Comparison of ENCODE assay signal across 8 cellular contexts in genomic region chr18:57915848-57916596, GRCh38.
DNase-seq lines count a peak whose midpoint lies in the region; ATAC-seq and TF ChIP-seq lines count a peak whose summit lies in the region.

No MANE protein-coding gene starts in this region.

- H4K5ac ChIP-seq in H9 (ENCODE audit: insufficient read length, low read depth, low read length) = no peak overlapping the region

- no peaks in the 10 kb centered on the region for H3K4me1 ChIP-seq in H9 (ENCODE audit: insufficient read depth, low read length)
- H3K4me1 ChIP-seq in endodermal cell (ENCODE audit: control insufficient read depth, insufficient read depth, low read length) = no peaks in the 10 kb centered on the region

- WGBS in H9 (ENCODE audit: extremely low coverage, insufficient read length, low lambda C conversion rate) = no CpG with 5 or more reads among the region's 5 CpGs
- 79 to 84% methylated on average over 4 to 5 of the region's 5 CpGs for WGBS in endodermal cell (ENCODE audit: insufficient coverage in 1 of 2, insufficient read length in 1 of 2), 2 experiments

- H3K79me2 ChIP-seq in H9 (ENCODE audit: insufficient read depth, low read length) = no peaks in the 10 kb centered on the region

- H3K4me3 Mint-ChIP-seq in H9 = no peak overlapping the region
- no peak overlapping the region for H3K4me3 Mint-ChIP-seq in endodermal cell

- H4K20me1 ChIP-seq in H9 (ENCODE audit: control insufficient read depth, insufficient read depth, insufficient read length) = no peaks in the 10 kb centered on the region

- H2BK12ac ChIP-seq in H9 (ENCODE audit: insufficient read length, low read depth, low read length) = no peak overlapping the region

- H4K91ac ChIP-seq in H9 (ENCODE audit: insufficient read length, low read depth, low read length) = no peak overlapping the region

- H2BK120ac ChIP-seq in H9 (ENCODE audit: low read depth, low read length, poor library complexity, severe bottlenecking) = no peak overlapping the region

- H3K14ac ChIP-seq in H9 (ENCODE audit: insufficient read depth, low read length) = no peak overlapping the region

- H2AFZ ChIP-seq in H9 (ENCODE audit: low read length) = peak overlapping the region; percentile 10

- H3K27me3 Mint-ChIP-seq in H9 (ENCODE audit: low read depth) (peaks cover 2% of the 10 kb centered on the region), endodermal cell (ENCODE audit: insufficient read depth) (peaks cover 8% of the 10 kb centered on the region)

- H3K23ac ChIP-seq in H9 (ENCODE audit: insufficient read length, low read depth, low read length) = no peak overlapping the region

- H3K4ac ChIP-seq in H9 (ENCODE audit: low read depth, low read length) = no peak overlapping the region

- H3K9me3 Mint-ChIP-seq in H9 (no peaks in the 10 kb centered on the region), endodermal cell (no peaks in the 10 kb centered on the region)

- H3K4me1 Mint-ChIP-seq in H9 (peaks cover 11 to 13% of the 10 kb centered on the region in 2 experiments), endodermal cell (peaks cover 8% of the 10 kb centered on the region)

- H3K9me3 ChIP-seq in H9 (ENCODE audit: control insufficient read depth, low read depth, low read length) (no peaks in the 10 kb centered on the region), endodermal cell (ENCODE audit: control insufficient read depth, low read length) (peaks cover 3% of the 10 kb centered on the region)

- ATAC-seq in HG02759 (IDR thresholded peaks at IDR 0.05; ENCODE audit: unreplicated experiment) = no peak
- no peak for ATAC-seq in GM21717 (IDR thresholded peaks at IDR 0.05; ENCODE audit: unreplicated experiment)

- H3K27me3 ChIP-seq in H9 (ENCODE audit: insufficient read depth, low read length) (no peaks in the 10 kb centered on the region), endodermal cell (ENCODE audit: control insufficient read depth, insufficient read depth, low read length, poor library complexity, severe bottlenecking) (no peaks in the 10 kb centered on the region)

- no peak overlapping the region for H3K56ac ChIP-seq in H9 (ENCODE audit: insufficient read length, low read depth, low read length)

- H3T11ph ChIP-seq in H9 (ENCODE audit: low read length) = no peak overlapping the region

- H3K4me2 ChIP-seq in H9 (ENCODE audit: insufficient read depth, insufficient read length, low read length) = no peak overlapping the region

- peak overlapping the region; percentile 25 to 83 (median 63); a peak in 5 of 7 replicates for H3K27ac Mint-ChIP-seq in H9
- peak overlapping the region; percentile 69 for H3K27ac Mint-ChIP-seq in endodermal cell

- H4K8ac ChIP-seq in H9 (replicated peaks; ENCODE audit: insufficient read length, low read depth, low read length) = no peak overlapping the region

- H3K27ac ChIP-seq in H9 (ENCODE audit: insufficient read length, low read depth, low read length) (no peak overlapping the region), endodermal cell (ENCODE audit: low read depth, low read length) (peak overlapping the region; percentile 57)

- no peak overlapping the region for H2AK5ac ChIP-seq in H9 (ENCODE audit: insufficient read length, low read length)

- H3K9ac ChIP-seq in H9 (ENCODE audit: extremely low read depth, insufficient read length, low read length) = no peak overlapping the region
- H3K9ac ChIP-seq in endodermal cell (ENCODE audit: extremely low read depth, low read length, poor library complexity, severe bottlenecking) = no peak overlapping the region

- no peak overlapping the region for H3K18ac ChIP-seq in H9 (ENCODE audit: insufficient read length, low read depth, low read length)

- no peaks in the 10 kb centered on the region for H3K79me1 ChIP-seq in H9 (ENCODE audit: insufficient read depth, low read depth, low read length, poor library complexity, severe bottlenecking)

- no peaks in the 10 kb centered on the region for H3K23me2 ChIP-seq in H9 (ENCODE audit: insufficient read length, low read depth, low read length, poor library complexity, severe bottlenecking)

- TF ChIP-seq CTCF in H9 (conservative IDR thresholded peaks at IDR 0.05) = no peak
- no peak for TF ChIP-seq CTCF in endodermal cell (conservative IDR thresholded peaks at IDR 0.05)

- no peak overlapping the region for H2BK15ac ChIP-seq in H9 (ENCODE audit: low read depth, low read length)

- H2BK20ac ChIP-seq in H9 (ENCODE audit: low read depth, low read length, poor library complexity, severe bottlenecking) = no peak overlapping the region

- DNase-seq in H9 (no peak), NCI-H69 (lab: John Stamatoyannopoulos, UW) (peak; percentile 99), endodermal cell (no peak), retina (peak; percentile 70), COR-L47 (lab: John Stamatoyannopoulos, UW) (no peak), NCI-H128 (lab: John Stamatoyannopoulos, UW; ENCODE audit: unreplicated experiment) (no peak)

- no peaks in the 10 kb centered on the region for H3K36me3 Mint-ChIP-seq in H9 (ENCODE audit: insufficient read depth in 1 of 3, low read depth in 3 of 3)
- no peaks in the 10 kb centered on the region for H3K36me3 Mint-ChIP-seq in endodermal cell (ENCODE audit: low read depth)

- H3K4me3 ChIP-seq in endodermal cell (ENCODE audit: low read length) = no peak overlapping the region

- no peak overlapping the region for H2BK5ac ChIP-seq in H9 (ENCODE audit: insufficient read length, low read length)

- no peaks in the 10 kb centered on the region for H3K36me3 ChIP-seq in endodermal cell (ENCODE audit: control insufficient read depth, insufficient read depth, low read length)

Comparison
In these comparisons a context has a peak if more than half of its experiments do, and no peak if none do; other contexts are left out.
1. DNase-seq: peak in NCI-H69 (single experiment) and retina (single experiment); none in H9 (single experiment), endodermal cell (single experiment), COR-L47 (single experiment) and NCI-H128 (single experiment).